ENCODE assay signal across 13 cellular contexts in the genomic region with DNA sequence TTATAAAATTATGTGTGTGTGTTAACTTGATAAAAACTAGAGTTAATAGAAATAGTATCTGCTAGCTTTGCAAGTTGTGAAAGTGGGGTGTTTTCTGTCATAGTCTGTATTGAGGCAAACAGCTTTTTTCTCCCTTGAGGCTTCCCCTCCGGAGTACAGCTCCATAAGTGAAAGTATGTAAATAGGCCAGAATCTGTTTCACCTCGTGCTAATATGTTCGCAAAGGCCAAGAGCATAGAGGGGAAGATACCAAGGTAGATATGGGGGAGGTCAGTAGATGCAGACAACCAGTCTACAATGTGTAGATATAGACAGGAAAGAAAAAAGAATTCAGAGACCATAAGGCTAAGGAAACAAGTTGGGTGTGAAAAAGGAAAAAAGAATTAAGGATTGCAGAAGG.
DNase-seq lines count a peak whose midpoint lies in the region; ATAC-seq and TF ChIP-seq lines count a peak whose summit lies in the region.
"Had no signal": no experiment of that assay in that cellular context is flagged by ENCODE, and none has a peak within 500 bp of the region (broad histone marks: within the 10 kb centered on the region; RNA-seq: fewer than 3 reads in every experiment).

No MANE protein-coding gene starts in this region.

- TF ChIP-seq CTCF in GM20000 (IDR thresholded peaks at IDR 0.05; ENCODE audit: extremely low read depth, missing control alignments) (no peak), lower leg skin (IDR thresholded peaks at IDR 0.05) (no peak)

- peak; percentile 67 for ATAC-seq in GM18505 (IDR thresholded peaks at IDR 0.05; ENCODE audit: unreplicated experiment)
- peak; percentile 66 for ATAC-seq in HG03025 (IDR thresholded peaks at IDR 0.05; ENCODE audit: low FRiP score, unreplicated experiment)
- ATAC-seq in T-helper 17 cell: no peak

- peak overlapping the region; percentile 76 for H3K27ac Mint-ChIP-seq in T-helper 17 cell
- H3K27ac Mint-ChIP-seq: activated naive CD8-positive, alpha-beta T cell had no signal

- H3K4me1 Mint-ChIP-seq in T-helper 17 cell: peaks cover 12% of the 10 kb centered on the region

- intact Hi-C loops in lower leg skin (cut with DNase I; ENCODE audit: low total_unique reads): no loop called here
- intact Hi-C loops in cardiac septum (cut with DNase I): no loop called here

- no peak overlapping the region for H3K4me3 Mint-ChIP-seq in T-helper 17 cell
- H3K4me3 Mint-ChIP-seq: activated naive CD8-positive, alpha-beta T cell had no signal

- DNase-seq in GM20000 (ENCODE audit: low spot score): peak; percentile 30
- DNase-seq in T-helper 17 cell: no peak
- DNase-seq in cerebellar nuclear complex (lab: John Stamatoyannopoulos, UW): no peak
- DNase-seq in lower leg skin (ENCODE audit: low spot score in 2 of 2): no peak
- DNase-seq in cardiac septum (ENCODE audit: low spot score): no peak
- no peak for DNase-seq in NCI-H2227 treated with DMSO at 0.1 percent for 48 hours (lab: John Stamatoyannopoulos, UW)
- DNase-seq: activated CD4-positive, alpha-beta T cell treated with anti-CD3 and anti-CD28 coated beads, Interleukin-2, amount 50 U/mL, for 48 hours; mesendoderm; NCI-H1092 treated with DMSO at 0.1 percent for 48 hours had no signal

- no peaks in the 10 kb centered on the region for H3K9me3 ChIP-seq in T-helper 17 cell (ENCODE audit: control insufficient read depth, low read length, poor library complexity, severe bottlenecking)
- H3K9me3 ChIP-seq: BLaER1 had no signal

- H3K27me3 Mint-ChIP-seq in T-helper 17 cell: no peaks in the 10 kb centered on the region
- H3K27me3 Mint-ChIP-seq: activated naive CD8-positive, alpha-beta T cell had no signal

- no peak for TF ChIP-seq POLR2A in GM18505 (IDR thresholded peaks at IDR 0.05; ENCODE audit: borderline replicate concordance, extremely low read depth, insufficient read depth, insufficient read length)
- no peak for TF ChIP-seq POLR2A in lower leg skin (IDR thresholded peaks at IDR 0.05)

- WGBS in lower leg skin, 2 donors: 84 to 88% methylated on average over 3 of the region's 3 CpGs

- H3K4me3 ChIP-seq in lower leg skin (ENCODE audit: low read depth, poor library complexity, severe bottlenecking): no peak overlapping the region
- H3K4me3 ChIP-seq: BLaER1 had no signal

- peaks cover 5% of the 10 kb centered on the region for H3K36me3 Mint-ChIP-seq in T-helper 17 cell (ENCODE audit: low read depth)
